Comparison of ENCODE assay signal across 13 cellular contexts in the genomic region with DNA sequence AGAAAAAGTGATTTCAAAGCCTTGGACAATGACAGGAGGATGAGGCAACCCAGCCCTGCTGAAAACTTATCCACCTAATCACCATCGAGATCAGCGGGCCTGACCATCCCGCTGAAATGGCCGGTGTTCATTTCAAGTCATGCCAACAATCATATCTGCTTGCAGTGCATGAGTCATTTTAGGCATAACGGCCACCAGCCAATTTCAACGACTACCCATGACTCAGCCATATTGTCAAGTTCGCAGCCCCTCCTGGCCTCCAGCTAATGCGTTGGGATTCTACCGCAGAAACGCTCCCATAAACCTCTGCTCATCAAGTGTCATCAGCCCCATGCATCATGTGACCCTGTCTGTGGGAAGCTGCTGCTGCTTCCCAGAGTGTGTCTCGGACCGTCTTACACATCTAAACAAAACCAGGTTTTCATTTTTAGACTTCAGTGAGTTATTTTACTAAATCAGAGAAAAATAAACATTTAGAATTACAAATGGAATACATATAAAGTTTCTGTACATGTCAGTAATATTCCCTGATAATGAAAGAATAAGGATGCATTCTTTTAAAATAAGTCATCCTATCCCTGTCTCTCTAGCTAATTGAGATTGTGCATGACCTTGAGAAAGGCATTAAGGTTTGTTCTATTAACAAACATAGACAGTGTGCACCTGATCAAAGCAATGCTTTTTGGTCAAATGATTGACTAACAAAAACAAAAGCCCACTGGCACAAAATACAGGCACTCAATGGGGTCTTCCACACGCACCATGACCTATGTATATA.
A peak's percentile ranks its signal among the peaks of the same experiment; 100 is the strongest.
DNase-seq lines count a peak whose midpoint lies in the region; ATAC-seq and TF ChIP-seq lines count a peak whose summit lies in the region.
"Had no signal": no experiment of that assay in that cellular context is flagged by ENCODE, and none has a peak within 500 bp of the region (broad histone marks: within the 10 kb centered on the region; RNA-seq: fewer than 3 reads in every experiment).

No MANE protein-coding gene starts in this region.

- H3K36me3 ChIP-seq in fibroblast of lung (ENCODE audit: control insufficient read depth, insufficient read depth, low read length), result no peaks in the 10 kb centered on the region

- no peak overlapping the region for H3K4me3 ChIP-seq in fibroblast of lung (replicated peaks in 1 of 4; ENCODE audit: control extremely low read depth in 1 of 4, insufficient read depth in 1 of 4, low read depth in 3 of 4, low read length in 4 of 4)
- H3K4me3 ChIP-seq: GM23338 had no signal

- no peak for TF ChIP-seq CTCF in fibroblast of lung (conservative IDR thresholded peaks at IDR 0.05 in 1 of 2, IDR thresholded peaks at IDR 0.05 in 1 of 2; ENCODE audit: low read depth in 1 of 2, low read length in 2 of 2)

- no peaks in the 10 kb centered on the region for H3K9me3 ChIP-seq in fibroblast of lung (ENCODE audit: control insufficient read depth, insufficient read depth, low read depth, low read length)

- no peak for ATAC-seq in GM18861 (IDR thresholded peaks at IDR 0.05; ENCODE audit: unreplicated experiment)
- ATAC-seq: GM23338 had no signal

- no peak overlapping the region for H3K27ac ChIP-seq in fibroblast of lung (ENCODE audit: insufficient read depth, low read length)

- peaks cover 5% of the 10 kb centered on the region for H3K4me1 ChIP-seq in fibroblast of lung (ENCODE audit: control insufficient read depth, extremely low read depth, insufficient read depth, low read length)

- no peaks in the 10 kb centered on the region for H4K20me1 ChIP-seq in fibroblast of lung (ENCODE audit: control insufficient read depth, extremely low read depth, insufficient read depth, low read length)

- no peaks in the 10 kb centered on the region for H3K79me2 ChIP-seq in fibroblast of lung (ENCODE audit: control insufficient read depth, insufficient read depth, low read length)

- no peak overlapping the region for H2AFZ ChIP-seq in fibroblast of lung (ENCODE audit: low read length)
- H2AFZ ChIP-seq: GM23338 had no signal

- H3K9ac ChIP-seq in fibroblast of lung (ENCODE audit: insufficient read depth, low read length), result no peak overlapping the region

- no peaks in the 10 kb centered on the region for H3K27me3 ChIP-seq in fibroblast of lung (ENCODE audit: control insufficient read depth, insufficient read depth, low read length)

- no peak overlapping the region for H3K4me2 ChIP-seq in fibroblast of lung (ENCODE audit: extremely low read depth, insufficient read depth, low read length)
- H3K4me2 ChIP-seq: GM23338 had no signal

- POLR2A ChIA-PET in HEK293T (lab: Yijun Ruan, JAX), result interaction anchor here (0.8 to 1.1 kb wide), 2 partner anchors 37 to 189 kb away, joined by 3 read pairs; a partner anchor contains a TSS

- DNase-seq in HEK293T (ENCODE audit: extremely low spot score), result peak; percentile 50
- peak; percentile 25 for DNase-seq in SHP77 treated with DMSO at 0.1 percent for 48 hours (lab: John Stamatoyannopoulos, UW)
- DNase-seq in fibroblast of lung (ENCODE audit: low read depth in 2 of 2), result peak; percentile 97 to 100
- peak; percentile 85 for DNase-seq in smooth muscle cell of the brain vasculature (ENCODE audit: low read depth, low spot score)
- no peak for DNase-seq in GDM1 (lab: John Stamatoyannopoulos, UW)
- DNase-seq in HuH-7.5 (ENCODE audit: low spot score), result no peak
- DNase-seq in SIG-M5 treated with dmso at 0.1 percent for 504 hours (lab: John Stamatoyannopoulos, UW; ENCODE audit: unreplicated experiment), result no peak
- DNase-seq: activated naive CD4-positive, alpha-beta T cell treated with anti-CD3 and anti-CD28 coated beads, Interleukin-2, amount 50 U/mL, for 16 hours; MM.1S; NCI-H748 treated with DMSO at 0.1 percent for 48 hours; T-helper 1 cell had no signal

- CTCF ChIA-PET in HEK293T (lab: Yijun Ruan, JAX), result interaction anchor here (0.8 kb wide), 1 partner anchor 10 kb away, joined by 3 read pairs; no protein-coding TSS in a partner anchor

TF ChIP-seq in HEK293T, 16 proteins besides CTCF, POLR2A, EP300 and RAD21:
- TF ChIP-seq CTBP1 (IDR thresholded peaks at IDR 0.05; ENCODE audit: borderline replicate concordance) (peak; percentile 43; the same call in 1 of the 2 replicates), L3MBTL2 (conservative IDR thresholded peaks at IDR 0.05) (peak; percentile 32; the same call in 1 of the 2 replicates)
- TF ChIP-seq, protein P1, sequence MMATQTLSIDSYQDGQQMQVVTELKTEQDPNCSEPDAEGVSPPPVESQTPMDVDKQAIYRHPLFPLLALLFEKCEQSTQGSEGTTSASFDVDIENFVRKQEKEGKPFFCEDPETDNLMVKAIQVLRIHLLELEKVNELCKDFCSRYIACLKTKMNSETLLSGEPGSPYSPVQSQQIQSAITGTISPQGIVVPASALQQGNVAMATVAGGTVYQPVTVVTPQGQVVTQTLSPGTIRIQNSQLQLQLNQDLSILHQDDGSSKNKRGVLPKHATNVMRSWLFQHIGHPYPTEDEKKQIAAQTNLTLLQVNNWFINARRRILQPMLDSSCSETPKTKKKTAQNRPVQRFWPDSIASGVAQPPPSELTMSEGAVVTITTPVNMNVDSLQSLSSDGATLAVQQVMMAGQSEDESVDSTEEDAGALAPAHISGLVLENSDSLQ (IDR thresholded peaks at IDR 0.05), result no peak; the same call in 1 of the 2 replicates

Comparison
In these comparisons a context has a peak if more than half of its experiments do, and no peak if none do; other contexts are left out.
1. DNase-seq: peak in HEK293T (single experiment), SHP77 treated with DMSO at 0.1 percent for 48 hours (single experiment), fibroblast of lung (2 of 2) and smooth muscle cell of the brain vasculature (single experiment); none in GDM1 (single experiment), HuH-7.5 (single experiment) and SIG-M5 treated with dmso at 0.1 percent for 504 hours (single experiment).